Comparison of ENCODE assay signal across 16 cellular contexts in the genomic region with DNA sequence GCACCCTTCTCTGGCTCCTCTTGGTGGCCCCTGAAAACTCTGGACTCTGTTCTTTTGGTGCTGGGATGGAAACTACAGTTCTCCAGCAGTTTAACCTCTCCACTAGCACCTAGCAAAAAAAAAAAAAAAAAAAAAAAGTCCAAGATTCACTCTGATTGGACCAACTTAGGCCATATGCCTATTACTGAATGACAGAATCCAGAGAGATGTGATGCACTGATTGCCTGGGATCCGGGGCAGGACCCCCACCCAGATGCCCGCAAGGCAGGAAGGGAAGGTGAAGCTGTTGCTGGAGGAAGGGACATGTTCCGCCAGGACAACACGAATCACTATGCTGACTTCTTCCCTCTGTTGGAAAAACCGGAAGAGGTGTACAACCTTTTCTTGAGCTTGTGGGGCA.
DNase-seq lines count a peak whose midpoint lies in the region; ATAC-seq and TF ChIP-seq lines count a peak whose summit lies in the region.
"Had no signal": no experiment of that assay in that cellular context is flagged by ENCODE, and none has a peak within 500 bp of the region (broad histone marks: within the 10 kb centered on the region; RNA-seq: fewer than 3 reads in every experiment).

No MANE protein-coding gene starts in this region.

- H3K9me3 ChIP-seq in HEK293 (ENCODE audit: control insufficient read depth, insufficient read depth, low read depth, low read length): no peaks in the 10 kb centered on the region
- H3K9me3 ChIP-seq in Karpas-422 (ENCODE audit: low read length): no peaks in the 10 kb centered on the region
- no peaks in the 10 kb centered on the region for H3K9me3 ChIP-seq in CD4-positive, alpha-beta memory T cell (ENCODE audit: control insufficient read depth in 1 of 2, low read length in 2 of 2)
- H3K9me3 ChIP-seq: Caco-2, HAP-1 had no signal

- ATAC-seq in GM21619 (IDR thresholded peaks at IDR 0.05; ENCODE audit: unreplicated experiment): no peak
- ATAC-seq: CD8-positive, alpha-beta T cell; GM12878; GM23338 had no signal

- peaks cover 13% of the 10 kb centered on the region for H3K27me3 Mint-ChIP-seq in Calu3 (ENCODE audit: unreplicated experiment)
- H3K27me3 Mint-ChIP-seq in CD4-positive, alpha-beta memory T cell: peaks cover 36 to 37% of the 10 kb centered on the region in 2 donors

- no peak overlapping the region for H3K4me3 Mint-ChIP-seq in Calu3 (ENCODE audit: low read depth, unreplicated experiment)
- no peak overlapping the region for H3K4me3 Mint-ChIP-seq in CD4-positive, alpha-beta memory T cell
- H3K4me3 Mint-ChIP-seq: CD8-positive, alpha-beta T cell; GM23338 had no signal

- no peaks in the 10 kb centered on the region for H4K20me1 ChIP-seq in Karpas-422 (ENCODE audit: insufficient read depth, low read depth, low read length)

- no peaks in the 10 kb centered on the region for H3K27me3 ChIP-seq in Karpas-422 (ENCODE audit: low read length)
- no peaks in the 10 kb centered on the region for H3K27me3 ChIP-seq in CD4-positive, alpha-beta memory T cell (ENCODE audit: insufficient read depth, low read length)

- no peaks in the 10 kb centered on the region for H3K36me3 Mint-ChIP-seq in Calu3 (ENCODE audit: insufficient read depth, unreplicated experiment)
- peaks cover 0 to 6% of the 10 kb centered on the region in 2 donors for H3K36me3 Mint-ChIP-seq in CD4-positive, alpha-beta memory T cell
- H3K36me3 Mint-ChIP-seq: CD8-positive, alpha-beta T cell had no signal

- no peak overlapping the region for H3K9ac ChIP-seq in Karpas-422 (ENCODE audit: low read length)

- no peak overlapping the region for H2AFZ ChIP-seq in Karpas-422 (ENCODE audit: low read length)
- H2AFZ ChIP-seq: GM23338 had no signal

- POLR2A ChIA-PET in HEK293 (lab: Yijun Ruan, JAX): no interaction called here
- POLR2A ChIA-PET in CD4-positive, alpha-beta memory T cell (lab: Charles Lee; ENCODE audit: partially characterized antibody): no interaction called here

- H3K4me2 ChIP-seq in Karpas-422 (ENCODE audit: low read depth, low read length, poor library complexity, severe bottlenecking): no peak overlapping the region
- H3K4me2 ChIP-seq: GM23338 had no signal

- no peak for TF ChIP-seq CTCF in HEK293 (tag by site-specific recombination; IDR thresholded peaks at IDR 0.05)
- no peak for TF ChIP-seq CTCF in Calu3 (IDR thresholded peaks at IDR 0.05; ENCODE audit: unreplicated experiment)

- H3K79me2 ChIP-seq in Karpas-422 (ENCODE audit: low read length): no peaks in the 10 kb centered on the region

- peaks cover 5% of the 10 kb centered on the region for H3K4me1 ChIP-seq in HEK293 (ENCODE audit: control insufficient read depth, insufficient read depth, low read length)
- H3K4me1 ChIP-seq in Karpas-422 (ENCODE audit: low read length): peaks cover 65% of the 10 kb centered on the region
- H3K4me1 ChIP-seq in CD4-positive, alpha-beta memory T cell (ENCODE audit: insufficient read depth, low read length): no peaks in the 10 kb centered on the region
- H3K4me1 ChIP-seq: Caco-2 had no signal

- intact Hi-C loops in Calu3 (cut with micrococcal nuclease; ENCODE audit: unreplicated experiment): no loop called here
- intact Hi-C loops in CD4-positive, alpha-beta memory T cell (cut with micrococcal nuclease): no loop called here

- DNase-seq in Karpas-422 (no peak), islet precursor cell (peak; percentile 33), Calu3 (no peak)
- no peak for DNase-seq in CD4-positive, alpha-beta memory T cell
- DNase-seq: C1 segment of cervical spinal cord; Caco-2; CD8-positive, alpha-beta T cell; DMS 273 treated with DMSO at 0.1 percent for 48 hours; DMS79; EL; GDM1 had no signal

- H3K36me3 ChIP-seq in HEK293 (ENCODE audit: control insufficient read depth in 2 of 2, insufficient read depth in 1 of 2, low read length in 2 of 2): no peaks in the 10 kb centered on the region
- no peaks in the 10 kb centered on the region for H3K36me3 ChIP-seq in Karpas-422 (ENCODE audit: insufficient read depth, low read length)
- H3K36me3 ChIP-seq in CD4-positive, alpha-beta memory T cell (ENCODE audit: insufficient read depth, low read length): no peaks in the 10 kb centered on the region
- H3K36me3 ChIP-seq: HAP-1 had no signal

- H3K4me1 Mint-ChIP-seq in Calu3 (ENCODE audit: low read depth, unreplicated experiment): no peaks in the 10 kb centered on the region
- H3K4me1 Mint-ChIP-seq in CD4-positive, alpha-beta memory T cell: peaks cover 6 to 20% (median 13%) of the 10 kb centered on the region in 4 donors

- H3K27ac ChIP-seq in HEK293 (ENCODE audit: extremely low read depth, low read depth, low read length) (no peak overlapping the region), Karpas-422 (ENCODE audit: low read length) (peak overlapping the region; percentile 69)
- no peak overlapping the region for H3K27ac ChIP-seq in CD4-positive, alpha-beta memory T cell (ENCODE audit: low read depth, low read length)

- H3K4me3 ChIP-seq in HEK293 (ENCODE audit: low read depth, low read length) (no peak overlapping the region), Karpas-422 (ENCODE audit: low read length) (no peak overlapping the region)
- H3K4me3 ChIP-seq in CD4-positive, alpha-beta memory T cell (ENCODE audit: low read length in 2 of 2): no peak overlapping the region
- H3K4me3 ChIP-seq: GM12878, GM23338, HAP-1 had no signal

- H3K9me3 Mint-ChIP-seq in Calu3 (ENCODE audit: low read depth, unreplicated experiment): peaks cover 7% of the 10 kb centered on the region
- peaks cover 0 to 5% (median under 1%) of the 10 kb centered on the region in 8 donors for H3K9me3 Mint-ChIP-seq in CD4-positive, alpha-beta memory T cell
- H3K9me3 Mint-ChIP-seq: CD8-positive, alpha-beta T cell; GM23338 had no signal

- BruUV-seq in Calu3 (replicated peaks; lab: Mats Ljungman, UMichigan): no TSS peak

- CTCF ChIA-PET in HEK293 (lab: Yijun Ruan, JAX) (interaction anchor here (0.6 to 1.0 kb wide), 4 partner anchors 11 to 334 kb away, joined by 3 to 5 read pairs (median 4); no protein-coding TSS in a partner anchor), Calu3 (lab: Charles Lee) (no interaction called here)
- CTCF ChIA-PET in CD4-positive, alpha-beta memory T cell (lab: Charles Lee; ENCODE audit: partially characterized antibody): no interaction called here

- no peak overlapping the region for H3K27ac Mint-ChIP-seq in Calu3 (ENCODE audit: unreplicated experiment)
- no peak overlapping the region for H3K27ac Mint-ChIP-seq in CD4-positive, alpha-beta memory T cell
- H3K27ac Mint-ChIP-seq: CD8-positive, alpha-beta T cell; GM23338 had no signal

- H3K9me2 ChIP-seq in Karpas-422 (replicated peaks; ENCODE audit: insufficient read depth, low read length): no peaks in the 10 kb centered on the region

TF ChIP-seq in HEK293, 187 proteins besides CTCF, POLR2A, EP300 and RAD21:
- TF ChIP-seq GLI4 (tag by site-specific recombination; IDR thresholded peaks at IDR 0.05): no peak
- no peak for TF ChIP-seq ZNF341 (tag by site-specific recombination; IDR thresholded peaks at IDR 0.05; ENCODE audit: low read depth)
- no peak for TF ChIP-seq ZNF76 (tag by site-specific recombination; IDR thresholded peaks at IDR 0.05; ENCODE audit: borderline replicate concordance, low read depth)
- TF ChIP-seq, protein P1, sequence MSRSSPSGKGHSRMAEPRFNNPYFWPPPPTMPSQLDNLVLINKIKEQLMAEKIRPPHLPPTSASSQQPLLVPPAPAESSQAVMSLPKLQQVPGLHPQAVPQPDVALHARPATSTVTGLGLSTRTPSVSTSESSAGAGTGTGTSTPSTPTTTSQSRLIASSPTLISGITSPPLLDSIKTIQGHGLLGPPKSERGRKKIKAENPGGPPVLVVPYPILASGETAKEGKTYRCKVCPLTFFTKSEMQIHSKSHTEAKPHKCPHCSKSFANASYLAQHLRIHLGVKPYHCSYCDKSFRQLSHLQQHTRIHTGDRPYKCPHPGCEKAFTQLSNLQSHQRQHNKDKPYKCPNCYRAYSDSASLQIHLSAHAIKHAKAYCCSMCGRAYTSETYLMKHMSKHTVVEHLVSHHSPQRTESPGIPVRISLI (tag by site-specific recombination; IDR thresholded peaks at IDR 0.05): peak; percentile 53; the same call in 1 of the 2 replicates
TF ChIP-seq in HEK293: peak in this region for 1.
